15 cellular contexts compared by ENCODE assay signal in the genomic region with DNA sequence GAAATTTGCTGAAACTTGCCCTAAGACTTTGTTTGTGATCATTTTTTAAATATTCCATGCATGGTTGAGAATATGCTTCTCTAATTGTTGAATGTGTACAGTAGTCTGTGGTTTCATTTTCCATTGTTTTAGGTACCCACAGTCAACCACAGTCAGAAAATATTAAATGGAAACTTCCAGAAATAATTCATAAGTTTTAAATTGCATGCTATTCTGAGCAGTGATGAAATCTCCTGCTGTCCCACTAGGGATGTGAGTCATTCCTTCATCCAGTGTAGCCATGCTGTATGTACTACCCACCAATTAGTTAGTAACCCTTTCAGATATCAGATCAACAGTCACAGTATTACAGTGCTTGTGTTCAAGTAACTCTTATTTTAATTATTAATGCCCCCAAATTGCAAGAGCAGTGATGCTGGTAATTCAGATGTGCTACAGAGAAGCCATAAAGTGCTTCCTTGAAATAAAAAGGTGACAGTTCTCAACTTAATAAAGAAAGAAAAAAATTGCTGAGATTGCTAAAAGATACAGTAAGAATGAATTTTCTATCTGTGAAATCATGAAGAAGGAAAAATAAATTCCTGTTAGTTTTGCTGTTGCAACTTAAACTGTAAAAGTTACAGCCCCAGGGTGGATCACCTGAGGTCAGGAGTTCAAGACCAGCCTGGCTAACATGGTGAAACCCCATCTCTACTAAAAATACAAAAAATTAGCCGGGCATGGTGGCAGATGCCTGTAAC.
A peak's percentile ranks its signal among the peaks of the same experiment; 100 is the strongest.
DNase-seq lines count a peak whose midpoint lies in the region; FAIRE-seq and TF ChIP-seq lines count a peak whose summit lies in the region.
"Had no signal": no experiment of that assay in that cellular context is flagged by ENCODE, and none has a peak within 500 bp of the region (broad histone marks: within the 10 kb centered on the region; RNA-seq: fewer than 3 reads in every experiment).

No MANE protein-coding gene starts in this region.

- FAIRE-seq in bronchial epithelial cell (lab: Jason Lieb, UNC): no peak

- H3K27ac Mint-ChIP-seq in type B pancreatic cell: no peak overlapping the region

- no peak for TF ChIP-seq POLR2A in NB4 (IDR thresholded peaks at IDR 0.05; ENCODE audit: extremely low read depth, insufficient read length)

- intact Hi-C loops in posterior vena cava (cut with DNase I): no loop called here

- no peaks in the 10 kb centered on the region for H3K9me3 Mint-ChIP-seq in type B pancreatic cell

- DNase-seq in EH (ENCODE audit: low read depth): peak; percentile 41
- peak; percentile 17 for DNase-seq in NB4 (ENCODE audit: low read depth)
- peak; percentile 64 for DNase-seq in bronchial epithelial cell (ENCODE audit: low read depth)
- DNase-seq in non-pigmented ciliary epithelial cell (ENCODE audit: low read depth): peak; percentile 47
- DNase-seq in type B pancreatic cell (ENCODE audit: extremely low spot score, unreplicated experiment): no peak
- DNase-seq in stimulated activated CD4-positive, alpha-beta T cell treated with anti-CD3 and anti-CD28 coated beads, Interleukin-1b, Interleukin-23, amount 100 ng/mL, for 48 hours: no peak
- DNase-seq in posterior vena cava (ENCODE audit: low spot score): no peak
- DNase-seq in nucleus accumbens (lab: John Stamatoyannopoulos, UW): no peak
- DNase-seq: activated CD4-positive, CD25-positive, alpha-beta regulatory T cell treated with anti-CD3 and anti-CD28 coated beads, Interleukin-2, amount 50 U/mL, for 72 hours; Caco-2; erythroblast; NCI-H1105 treated with DMSO at 0.1 percent for 48 hours; retina; substantia nigra had no signal

- no peaks in the 10 kb centered on the region for H3K36me3 ChIP-seq in bronchial epithelial cell (ENCODE audit: control insufficient read depth, insufficient read depth, low read length)
- H3K36me3 ChIP-seq: cardiac muscle cell had no signal

- peaks cover 2% of the 10 kb centered on the region for H3K27me3 ChIP-seq in bronchial epithelial cell (ENCODE audit: control insufficient read depth, insufficient read depth, low read length)
- H3K27me3 ChIP-seq: cardiac muscle cell had no signal

- H3K36me3 Mint-ChIP-seq in type B pancreatic cell: no peaks in the 10 kb centered on the region

- TF ChIP-seq CTCF in NB4 (IDR thresholded peaks at IDR 0.05; ENCODE audit: low read depth, low read length): no peak
- no peak for TF ChIP-seq CTCF in bronchial epithelial cell (IDR thresholded peaks at IDR 0.05; ENCODE audit: insufficient read depth, low read length, severe bottlenecking)
- TF ChIP-seq CTCF in type B pancreatic cell (conservative IDR thresholded peaks at IDR 0.05): no peak

- peaks cover 7% of the 10 kb centered on the region for H3K4me1 Mint-ChIP-seq in type B pancreatic cell (ENCODE audit: unreplicated experiment)

- H3K27me3 Mint-ChIP-seq in type B pancreatic cell: peaks cover 23% of the 10 kb centered on the region

- H3K4me3 ChIP-seq in NB4 (ENCODE audit: low read depth, low read length): no peak overlapping the region
- H3K4me3 ChIP-seq in bronchial epithelial cell (ENCODE audit: low read depth, low read length): no peak overlapping the region
- H3K4me3 ChIP-seq: cardiac muscle cell had no signal

- H3K4me3 Mint-ChIP-seq in type B pancreatic cell: no peak overlapping the region

Comparison
In these comparisons a context has a peak if more than half of its experiments do, and no peak if none do; other contexts are left out.
1. DNase-seq: peak in EH (single experiment), NB4 (single experiment), bronchial epithelial cell (single experiment) and non-pigmented ciliary epithelial cell (single experiment); none in type B pancreatic cell (single experiment), stimulated activated CD4-positive, alpha-beta T cell treated with anti-CD3 and anti-CD28 coated beads, Interleukin-1b, Interleukin-23, amount 100 ng/mL, for 48 hours (single experiment), posterior vena cava (single experiment) and nucleus accumbens (0 of 56).